Comparison of ENCODE assay signal across 1 cellular context in genomic region chr22:45435544-45436139, GRCh38.
TF ChIP-seq lines count a peak whose summit lies in the region.

No MANE protein-coding gene starts in this region.

TF ChIP-seq in HepG2, 621 proteins besides CTCF, POLR2A, EP300 and RAD21 (continued from another document and continues in another):
- peak; percentile 63; the same call in 1 of the 2 replicates for TF ChIP-seq SAP130 (CRISPR knock-in tag; IDR thresholded peaks at IDR 0.05; ENCODE audit: low read depth)
- TF ChIP-seq ZNF33B (CRISPR knock-in tag; IDR thresholded peaks at IDR 0.05), result 0 out of 2 replicates have a peak, but pooled peaks have one; percentile 46
- TF ChIP-seq ZHX1 (CRISPR knock-in tag; IDR thresholded peaks at IDR 0.05; ENCODE audit: low read depth), result no peak
- TF ChIP-seq MED1 (CRISPR knock-in tag; IDR thresholded peaks at IDR 0.05), result peak; percentile 66
- TF ChIP-seq ZBTB33 (CRISPR knock-in tag; IDR thresholded peaks at IDR 0.05), result peak; percentile 63; the same call in 1 of the 2 replicates
- no peak for TF ChIP-seq PCBP1 (IDR thresholded peaks at IDR 0.05; ENCODE audit: borderline replicate concordance, low read depth, low read length)
- TF ChIP-seq ETV5 (CRISPR knock-in tag; IDR thresholded peaks at IDR 0.05; ENCODE audit: borderline replicate concordance), result peak; percentile 62; the same call in 1 of the 2 replicates
- 0 out of 2 replicates have a peak, but pooled peaks have one; percentile 29 for TF ChIP-seq ZNF256 (CRISPR knock-in tag; conservative IDR thresholded peaks at IDR 0.05)
- TF ChIP-seq, protein P1, sequence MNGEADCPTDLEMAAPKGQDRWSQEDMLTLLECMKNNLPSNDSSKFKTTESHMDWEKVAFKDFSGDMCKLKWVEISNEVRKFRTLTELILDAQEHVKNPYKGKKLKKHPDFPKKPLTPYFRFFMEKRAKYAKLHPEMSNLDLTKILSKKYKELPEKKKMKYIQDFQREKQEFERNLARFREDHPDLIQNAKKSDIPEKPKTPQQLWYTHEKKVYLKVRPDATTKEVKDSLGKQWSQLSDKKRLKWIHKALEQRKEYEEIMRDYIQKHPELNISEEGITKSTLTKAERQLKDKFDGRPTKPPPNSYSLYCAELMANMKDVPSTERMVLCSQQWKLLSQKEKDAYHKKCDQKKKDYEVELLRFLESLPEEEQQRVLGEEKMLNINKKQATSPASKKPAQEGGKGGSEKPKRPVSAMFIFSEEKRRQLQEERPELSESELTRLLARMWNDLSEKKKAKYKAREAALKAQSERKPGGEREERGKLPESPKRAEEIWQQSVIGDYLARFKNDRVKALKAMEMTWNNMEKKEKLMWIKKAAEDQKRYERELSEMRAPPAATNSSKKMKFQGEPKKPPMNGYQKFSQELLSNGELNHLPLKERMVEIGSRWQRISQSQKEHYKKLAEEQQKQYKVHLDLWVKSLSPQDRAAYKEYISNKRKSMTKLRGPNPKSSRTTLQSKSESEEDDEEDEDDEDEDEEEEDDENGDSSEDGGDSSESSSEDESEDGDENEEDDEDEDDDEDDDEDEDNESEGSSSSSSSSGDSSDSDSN (CRISPR knock-in tag; IDR thresholded peaks at IDR 0.05), result peak; percentile 54; the same call in 1 of the 2 replicates
- TF ChIP-seq SALL1 (CRISPR knock-in tag; IDR thresholded peaks at IDR 0.05), result peak; percentile 85
- no peak for TF ChIP-seq ZNF75D (CRISPR knock-in tag; IDR thresholded peaks at IDR 0.05; ENCODE audit: borderline replicate concordance)
- no peak for TF ChIP-seq KLF6 (CRISPR knock-in tag; IDR thresholded peaks at IDR 0.05)
- no peak for TF ChIP-seq ZNF543 (CRISPR knock-in tag; IDR thresholded peaks at IDR 0.05)
- TF ChIP-seq PHF20 (CRISPR knock-in tag; IDR thresholded peaks at IDR 0.05), result peak; percentile 45; the same call in 1 of the 2 replicates
- TF ChIP-seq, protein P2, sequence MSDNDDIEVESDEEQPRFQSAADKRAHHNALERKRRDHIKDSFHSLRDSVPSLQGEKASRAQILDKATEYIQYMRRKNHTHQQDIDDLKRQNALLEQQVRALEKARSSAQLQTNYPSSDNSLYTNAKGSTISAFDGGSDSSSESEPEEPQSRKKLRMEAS (IDR thresholded peaks at IDR 0.05), result peak; percentile 71; the same call in 1 of the 2 replicates
- peak; percentile 61; the same call in 1 of the 2 replicates for TF ChIP-seq ZNF772 (CRISPR knock-in tag; IDR thresholded peaks at IDR 0.05)
- TF ChIP-seq ZNF598 (CRISPR knock-in tag; IDR thresholded peaks at IDR 0.05; ENCODE audit: borderline replicate concordance), result peak; percentile 57; the same call in 1 of the 2 replicates
- peak; percentile 67 for TF ChIP-seq ZNF574 (CRISPR knock-in tag; IDR thresholded peaks at IDR 0.05)
- 0 out of 2 replicates have a peak, but pooled peaks have one; percentile 32 for TF ChIP-seq DMAP1 (CRISPR knock-in tag; IDR thresholded peaks at IDR 0.05)
- TF ChIP-seq, protein P3, sequence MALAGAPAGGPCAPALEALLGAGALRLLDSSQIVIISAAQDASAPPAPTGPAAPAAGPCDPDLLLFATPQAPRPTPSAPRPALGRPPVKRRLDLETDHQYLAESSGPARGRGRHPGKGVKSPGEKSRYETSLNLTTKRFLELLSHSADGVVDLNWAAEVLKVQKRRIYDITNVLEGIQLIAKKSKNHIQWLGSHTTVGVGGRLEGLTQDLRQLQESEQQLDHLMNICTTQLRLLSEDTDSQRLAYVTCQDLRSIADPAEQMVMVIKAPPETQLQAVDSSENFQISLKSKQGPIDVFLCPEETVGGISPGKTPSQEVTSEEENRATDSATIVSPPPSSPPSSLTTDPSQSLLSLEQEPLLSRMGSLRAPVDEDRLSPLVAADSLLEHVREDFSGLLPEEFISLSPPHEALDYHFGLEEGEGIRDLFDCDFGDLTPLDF (CRISPR knock-in tag; IDR thresholded peaks at IDR 0.05), result no peak
- TF ChIP-seq, protein P4, sequence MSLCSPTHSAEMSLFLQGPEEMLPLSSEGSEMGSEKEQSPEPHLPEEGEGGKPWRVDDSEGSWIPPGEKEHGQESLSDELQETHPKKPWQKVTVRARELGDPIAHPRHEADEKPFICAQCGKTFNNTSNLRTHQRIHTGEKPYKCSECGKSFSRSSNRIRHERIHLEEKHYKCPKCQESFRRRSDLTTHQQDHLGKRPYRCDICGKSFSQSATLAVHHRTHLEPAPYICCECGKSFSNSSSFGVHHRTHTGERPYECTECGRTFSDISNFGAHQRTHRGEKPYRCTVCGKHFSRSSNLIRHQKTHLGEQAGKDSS (CRISPR knock-in tag; IDR thresholded peaks at IDR 0.05; ENCODE audit: borderline replicate concordance, low read depth), result peak; percentile 84; the same call in 1 of the 2 replicates
- TF ChIP-seq FOXA3 (CRISPR knock-in tag; IDR thresholded peaks at IDR 0.05), result 0 out of 2 replicates have a peak, but pooled peaks have one; percentile 54
- TF ChIP-seq ZNF850 (CRISPR knock-in tag; conservative IDR thresholded peaks at IDR 0.05), result peak; percentile 67; the same call in 1 of the 2 replicates
- TF ChIP-seq, protein P5, sequence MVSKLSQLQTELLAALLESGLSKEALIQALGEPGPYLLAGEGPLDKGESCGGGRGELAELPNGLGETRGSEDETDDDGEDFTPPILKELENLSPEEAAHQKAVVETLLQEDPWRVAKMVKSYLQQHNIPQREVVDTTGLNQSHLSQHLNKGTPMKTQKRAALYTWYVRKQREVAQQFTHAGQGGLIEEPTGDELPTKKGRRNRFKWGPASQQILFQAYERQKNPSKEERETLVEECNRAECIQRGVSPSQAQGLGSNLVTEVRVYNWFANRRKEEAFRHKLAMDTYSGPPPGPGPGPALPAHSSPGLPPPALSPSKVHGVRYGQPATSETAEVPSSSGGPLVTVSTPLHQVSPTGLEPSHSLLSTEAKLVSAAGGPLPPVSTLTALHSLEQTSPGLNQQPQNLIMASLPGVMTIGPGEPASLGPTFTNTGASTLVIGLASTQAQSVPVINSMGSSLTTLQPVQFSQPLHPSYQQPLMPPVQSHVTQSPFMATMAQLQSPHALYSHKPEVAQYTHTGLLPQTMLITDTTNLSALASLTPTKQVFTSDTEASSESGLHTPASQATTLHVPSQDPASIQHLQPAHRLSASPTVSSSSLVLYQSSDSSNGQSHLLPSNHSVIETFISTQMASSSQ (IDR thresholded peaks at IDR 0.05; ENCODE audit: low read depth), result no peak
- TF ChIP-seq, protein P5 (CRISPR knock-in tag; IDR thresholded peaks at IDR 0.05; ENCODE audit: borderline replicate concordance), result 0 out of 2 replicates have a peak, but pooled peaks have one; percentile 20
- peak; percentile 76; the same call in 1 of the 2 replicates for TF ChIP-seq ZFP90 (CRISPR knock-in tag; IDR thresholded peaks at IDR 0.05; ENCODE audit: borderline replicate concordance)
- TF ChIP-seq, protein P6, sequence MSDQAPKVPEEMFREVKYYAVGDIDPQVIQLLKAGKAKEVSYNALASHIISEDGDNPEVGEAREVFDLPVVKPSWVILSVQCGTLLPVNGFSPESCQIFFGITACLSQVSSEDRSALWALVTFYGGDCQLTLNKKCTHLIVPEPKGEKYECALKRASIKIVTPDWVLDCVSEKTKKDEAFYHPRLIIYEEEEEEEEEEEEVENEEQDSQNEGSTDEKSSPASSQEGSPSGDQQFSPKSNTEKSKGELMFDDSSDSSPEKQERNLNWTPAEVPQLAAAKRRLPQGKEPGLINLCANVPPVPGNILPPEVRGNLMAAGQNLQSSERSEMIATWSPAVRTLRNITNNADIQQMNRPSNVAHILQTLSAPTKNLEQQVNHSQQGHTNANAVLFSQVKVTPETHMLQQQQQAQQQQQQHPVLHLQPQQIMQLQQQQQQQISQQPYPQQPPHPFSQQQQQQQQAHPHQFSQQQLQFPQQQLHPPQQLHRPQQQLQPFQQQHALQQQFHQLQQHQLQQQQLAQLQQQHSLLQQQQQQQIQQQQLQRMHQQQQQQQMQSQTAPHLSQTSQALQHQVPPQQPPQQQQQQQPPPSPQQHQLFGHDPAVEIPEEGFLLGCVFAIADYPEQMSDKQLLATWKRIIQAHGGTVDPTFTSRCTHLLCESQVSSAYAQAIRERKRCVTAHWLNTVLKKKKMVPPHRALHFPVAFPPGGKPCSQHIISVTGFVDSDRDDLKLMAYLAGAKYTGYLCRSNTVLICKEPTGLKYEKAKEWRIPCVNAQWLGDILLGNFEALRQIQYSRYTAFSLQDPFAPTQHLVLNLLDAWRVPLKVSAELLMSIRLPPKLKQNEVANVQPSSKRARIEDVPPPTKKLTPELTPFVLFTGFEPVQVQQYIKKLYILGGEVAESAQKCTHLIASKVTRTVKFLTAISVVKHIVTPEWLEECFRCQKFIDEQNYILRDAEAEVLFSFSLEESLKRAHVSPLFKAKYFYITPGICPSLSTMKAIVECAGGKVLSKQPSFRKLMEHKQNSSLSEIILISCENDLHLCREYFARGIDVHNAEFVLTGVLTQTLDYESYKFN (CRISPR knock-in tag; conservative IDR thresholded peaks at IDR 0.05), result peak; percentile 56
- no peak for TF ChIP-seq USF2 (IDR thresholded peaks at IDR 0.05; ENCODE audit: low read depth, low read length)
- no peak for TF ChIP-seq USF2 (CRISPR knock-in tag; IDR thresholded peaks at IDR 0.05; ENCODE audit: borderline replicate concordance)
- TF ChIP-seq CEBPB (IDR thresholded peaks at IDR 0.05; ENCODE audit: borderline replicate concordance, low read depth, low read length), result peak; percentile 22; the same call in 1 of the 2 replicates
- peak; percentile 73 for TF ChIP-seq FOXO1 (CRISPR knock-in tag; IDR thresholded peaks at IDR 0.05)
- peak; percentile 73 for TF ChIP-seq ZNF777 (CRISPR knock-in tag; IDR thresholded peaks at IDR 0.05)
- peak; percentile 93 for TF ChIP-seq STAG1 (CRISPR knock-in tag; IDR thresholded peaks at IDR 0.05)
